30 cellular contexts compared by ENCODE assay signal in the genomic region with DNA sequence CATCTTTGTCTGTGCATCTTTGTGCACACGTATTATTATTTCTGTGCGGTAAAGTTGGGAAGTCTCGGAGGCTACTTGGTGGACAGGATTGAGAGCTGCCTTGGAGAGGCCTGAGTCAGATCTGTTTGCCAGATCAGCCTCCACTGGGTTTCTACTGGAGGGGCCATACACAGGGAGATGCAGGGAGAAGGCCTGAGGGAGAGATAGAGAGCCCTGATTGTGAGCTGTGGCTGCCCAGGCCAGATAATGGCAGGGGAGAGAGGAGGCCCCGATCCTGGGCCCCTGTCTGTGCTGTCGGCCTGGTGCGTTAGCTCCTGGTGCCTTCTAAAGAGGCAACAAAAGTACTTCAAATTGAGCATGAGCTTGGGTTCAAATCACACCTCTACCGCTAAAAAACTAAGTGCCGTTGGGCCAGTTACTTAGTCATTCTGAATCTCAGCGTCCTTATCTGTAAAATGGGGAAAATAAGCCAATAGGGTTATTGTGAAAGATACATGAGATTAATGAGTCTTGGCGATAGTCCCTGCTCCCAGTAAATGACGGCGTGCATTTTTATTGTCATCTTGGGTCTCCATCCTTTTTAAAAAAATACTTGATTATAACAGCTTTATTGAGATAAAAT. TPM values are rescaled to one million over a fixed set of nuclear protein-coding genes. Genes with fewer than 3 reads are reported as not detected.
DNase-seq lines count a peak whose midpoint lies in the region; FAIRE-seq and TF ChIP-seq lines count a peak whose summit lies in the region.
"Had no signal": no experiment of that assay in that cellular context is flagged by ENCODE, and none has a peak within 500 bp of the region (broad histone marks: within the 10 kb centered on the region; RNA-seq: fewer than 3 reads in every experiment).

No MANE protein-coding gene starts in this region.

- WGBS in H1 (ENCODE audit: extremely low coverage in 1 of 2, insufficient coverage in 1 of 2, insufficient read length in 1 of 2, insufficient replicate concordance in 2 of 2, low coverage in 1 of 2, low lambda C conversion rate in 2 of 2, missing lambda C conversion rate in 1 of 2), 2 experiments = 94% methylated on average over 12 of the region's 12 CpGs; no CpG with 5 or more reads in 1 of the 2 experiments
- WGBS in testis, 2 donors = 90 to 92% methylated on average over 7 to 12 of the region's 12 CpGs

- no peak overlapping the region for H2BK120ac ChIP-seq in H1 (replicated peaks; ENCODE audit: low read depth, low read length)

- no peak overlapping the region for H3K56ac ChIP-seq in H1 (replicated peaks; ENCODE audit: insufficient read length, low read depth, low read length)

- H3K27ac ChIP-seq in HEK293 (ENCODE audit: extremely low read depth, low read depth, low read length) (peak overlapping the region; percentile 72), RWPE1 (peak overlapping the region; percentile 38; the same call in 1 of the 2 replicates), H1 (ENCODE audit: low read depth, low read length) (no peak overlapping the region), testis (no peak overlapping the region), coronary artery (no peak overlapping the region)
- no peak overlapping the region for H3K27ac ChIP-seq in CD4-positive, alpha-beta memory T cell (ENCODE audit: low read depth, low read length)
- H3K27ac ChIP-seq: colonic mucosa, epithelial cell of prostate, left lung, psoas muscle, sigmoid colon, transverse colon had no signal

- TF ChIP-seq POLR2A in H1 (IDR thresholded peaks at IDR 0.05; ENCODE audit: control extremely low read depth in 1 of 2, low read depth in 2 of 2, low read length in 2 of 2) (no peak), testis (IDR thresholded peaks at IDR 0.05) (no peak)

- no peak overlapping the region; the same call in 1 of the 2 replicates for H2BK20ac ChIP-seq in H1 (ENCODE audit: low read length)

- H3K27me3 ChIP-seq in H1 (replicated peaks in 1 of 4; ENCODE audit: control insufficient read depth in 3 of 4, extremely low read depth in 1 of 4, insufficient read depth in 3 of 4, low read length in 3 of 4) (no peaks in the 10 kb centered on the region), neuron (ENCODE audit: insufficient read depth, low read length) (no peaks in the 10 kb centered on the region), testis (no peaks in the 10 kb centered on the region)
- no peaks in the 10 kb centered on the region for H3K27me3 ChIP-seq in CD4-positive, alpha-beta memory T cell (ENCODE audit: insufficient read depth, low read length)
- H3K27me3 ChIP-seq: BLaER1 treated with 17β-estradiol and CSF1 and Interleukin-3, amounts not matched to agents 10 nM and 100 nM; colonic mucosa; left lung; MG63; sigmoid colon; transverse colon had no signal

- POLR2A ChIA-PET in HEK293 (lab: Yijun Ruan, JAX) = no interaction called here
- POLR2A ChIA-PET in RWPE1 (lab: Yijun Ruan, JAX; ENCODE audit: low non-redundant PET) = no interaction called here
- POLR2A ChIA-PET in H1 (lab: Charles Lee; ENCODE audit: partially characterized antibody) = no interaction called here
- POLR2A ChIA-PET in CD4-positive, alpha-beta memory T cell (lab: Charles Lee; ENCODE audit: partially characterized antibody) = interaction anchor here (1.0 kb wide), 1 partner anchor 36 kb away, joined by 3 read pairs; no protein-coding TSS in a partner anchor

- H3K9ac ChIP-seq in H1 (replicated peaks in 1 of 4; ENCODE audit: extremely low read depth in 1 of 4, low read depth in 3 of 4, low read length in 3 of 4) = no peak overlapping the region

- H2AFZ ChIP-seq in H1 (ENCODE audit: low read length) (peak overlapping the region; percentile 18; the same call in 1 of the 2 replicates), neuron (ENCODE audit: low read depth, low read length) (peak overlapping the region; percentile 29)

- H3K79me2 ChIP-seq in H1 (ENCODE audit: control insufficient read depth in 1 of 2, insufficient read depth in 2 of 2, low read length in 2 of 2) = no peaks in the 10 kb centered on the region

- H2BK15ac ChIP-seq in H1 (ENCODE audit: low read length) = no peak overlapping the region

- FAIRE-seq in H1 (lab: Jason Lieb, UNC) = no peak

- no peak overlapping the region for H3K27ac Mint-ChIP-seq in CD4-positive, alpha-beta memory T cell
- H3K27ac Mint-ChIP-seq: activated CD4-positive, alpha-beta T cell treated with anti-CD3 and anti-CD28 coated beads for 36 hours; activated naive CD4-positive, alpha-beta T cell treated with anti-CD3 and anti-CD28 coated beads for 36 hours had no signal

- no peaks in the 10 kb centered on the region for H3K79me1 ChIP-seq in H1 (ENCODE audit: low read depth, low read length)

- H3K4me1 ChIP-seq in HEK293 (ENCODE audit: control insufficient read depth, insufficient read depth, low read length) (no peaks in the 10 kb centered on the region; the same call in 1 of the 2 replicates), H1 (replicated peaks in 1 of 4; ENCODE audit: control insufficient read depth in 3 of 4, insufficient read depth in 4 of 4, low read length in 3 of 4) (peaks cover 0 to 2% (median 0%) of the 10 kb centered on the region in 4 experiments; a peak in 1 of 7 replicates), neuron (ENCODE audit: insufficient read depth, low read length) (peaks cover 6% of the 10 kb centered on the region), testis (no peaks in the 10 kb centered on the region)
- peaks cover 8% of the 10 kb centered on the region for H3K4me1 ChIP-seq in CD4-positive, alpha-beta memory T cell (ENCODE audit: insufficient read depth, low read length)
- H3K4me1 ChIP-seq: colonic mucosa, left lung, psoas muscle, sigmoid colon, transverse colon had no signal

- H2BK5ac ChIP-seq in H1 (ENCODE audit: low read depth, low read length) = peak overlapping the region; percentile 90; the same call in 1 of the 2 replicates

- intact Hi-C loops in testis (cut with DNase I; ENCODE audit: low total_unique reads) = no loop called here
- intact Hi-C loops in CD4-positive, alpha-beta memory T cell (cut with micrococcal nuclease) = no loop called here

- H3K4ac ChIP-seq in H1 (replicated peaks; ENCODE audit: insufficient read length, low read depth, low read length) = no peak overlapping the region

- no peak overlapping the region for H3K4me3 ChIP-seq in HEK293 (ENCODE audit: low read depth, low read length)
- no peak overlapping the region for H3K4me3 ChIP-seq in H1 (ENCODE audit: extremely low read depth in 1 of 4, insufficient read depth in 2 of 4, low read depth in 3 of 4, low read length in 4 of 4)
- H3K4me3 ChIP-seq in neuron (ENCODE audit: low read length) = no peak overlapping the region
- H3K4me3 ChIP-seq in testis = no peak overlapping the region
- H3K4me3 ChIP-seq in coronary artery = no peak overlapping the region
- no peak overlapping the region for H3K4me3 ChIP-seq in CD4-positive, alpha-beta memory T cell (ENCODE audit: low read length in 2 of 2)
- H3K4me3 ChIP-seq: BLaER1 treated with 17β-estradiol and CSF1 and Interleukin-3, amounts not matched to agents 10 nM and 100 nM; colonic mucosa; left lung; MG63; psoas muscle; sigmoid colon; transverse colon had no signal

- H2BK12ac ChIP-seq in H1 (ENCODE audit: low read depth, low read length) = no peak overlapping the region

- H4K20me1 ChIP-seq in H1 (replicated peaks in 1 of 2; ENCODE audit: control insufficient read depth in 1 of 2, insufficient read depth in 2 of 2, low read length in 2 of 2) = no peaks in the 10 kb centered on the region
- H4K20me1 ChIP-seq: BLaER1 treated with 17β-estradiol and CSF1 and Interleukin-3, amounts not matched to agents 10 nM and 100 nM had no signal

- H3K36me3 Mint-ChIP-seq in CD4-positive, alpha-beta memory T cell = no peaks in the 10 kb centered on the region

- DNase-seq in RWPE1 (ENCODE audit: low spot score) (no peak), H1 (ENCODE audit: low read depth in 1 of 2, low spot score in 2 of 2) (no peak), testis (no peak), coronary artery (ENCODE audit: low spot score) (no peak), Kasumi-1 (lab: John Stamatoyannopoulos, UW) (no peak)
- no peak for DNase-seq in CD4-positive, alpha-beta memory T cell
- DNase-seq: activated CD4-positive, alpha-beta T cell treated with anti-CD3 and anti-CD28 coated beads for 36 hours; activated CD8-positive, alpha-beta T cell treated with anti-CD3 and anti-CD28 coated beads, Interleukin-2, amount 10 ng/mL, durations not matched to agents 7 days and 5 days; activated naive CD4-positive, alpha-beta T cell treated with anti-CD3 and anti-CD28 coated beads for 36 hours; colonic mucosa; COR-L47; effector CD8-positive, alpha-beta T cell; hypothalamus; left lung; MG63; NCI-H1105; NCI-H187; NCI-H2171 treated with DMSO at 0.1 percent for 48 hours; NCI-H510A; nucleus accumbens; psoas muscle; sigmoid colon; stimulated activated CD4-positive, alpha-beta T cell treated with anti-CD3 and anti-CD28 coated beads, Interleukin-4, amount 100 ng/mL, for 24 hours; transverse colon had no signal

- no peak for TF ChIP-seq EP300 in H1 (IDR thresholded peaks at IDR 0.05; ENCODE audit: borderline replicate concordance in 1 of 2, low read depth in 2 of 2, low read length in 2 of 2)

- H3K27me3 Mint-ChIP-seq in CD4-positive, alpha-beta memory T cell = no peaks in the 10 kb centered on the region
- H3K27me3 Mint-ChIP-seq: activated CD4-positive, alpha-beta T cell treated with anti-CD3 and anti-CD28 coated beads for 36 hours had no signal

- CTCF ChIA-PET in HEK293 (lab: Yijun Ruan, JAX) = interaction anchor here (0.5 to 0.9 kb wide), 2 partner anchors 20 to 50 kb away, joined by 3 to 4 read pairs; no protein-coding TSS in a partner anchor
- CTCF ChIA-PET in RWPE1 (lab: Yijun Ruan, JAX) = interaction anchor here (0.6 to 1.0 kb wide), 5 partner anchors 54 to 489 kb away, joined by 3 to 6 read pairs (median 4); no protein-coding TSS in a partner anchor
- CTCF ChIA-PET in H1 (lab: Charles Lee; ENCODE audit: partially characterized antibody) = interaction anchor here (0.7 to 9.0 kb wide), 8 partner anchors 36 to 612 kb away, joined by 3 to 146 read pairs (median 3); no protein-coding TSS in a partner anchor
- CTCF ChIA-PET in CD4-positive, alpha-beta memory T cell (lab: Charles Lee; ENCODE audit: partially characterized antibody) = interaction anchor here (0.6 to 1.5 kb wide), 4 partner anchors 29 to 74 kb away, joined by 3 read pairs; no protein-coding TSS in a partner anchor

- no peak overlapping the region for H4K8ac ChIP-seq in H1 (ENCODE audit: extremely low read depth, insufficient read depth, low read length)

- H3K36me3 ChIP-seq in HEK293 (ENCODE audit: control insufficient read depth in 2 of 2, insufficient read depth in 1 of 2, low read length in 2 of 2) = no peaks in the 10 kb centered on the region
- H3K36me3 ChIP-seq in H1 (ENCODE audit: control insufficient read depth in 2 of 4, insufficient read depth in 4 of 4, low read length in 3 of 4) = no peaks in the 10 kb centered on the region
- no peaks in the 10 kb centered on the region for H3K36me3 ChIP-seq in neuron (ENCODE audit: insufficient read depth, low read length)
- H3K36me3 ChIP-seq in testis (ENCODE audit: low read depth, missing control alignments) = no peaks in the 10 kb centered on the region
- no peaks in the 10 kb centered on the region for H3K36me3 ChIP-seq in CD4-positive, alpha-beta memory T cell (ENCODE audit: insufficient read depth, low read length)
- H3K36me3 ChIP-seq: BLaER1 treated with 17β-estradiol and CSF1 and Interleukin-3, amounts not matched to agents 10 nM and 100 nM; colonic mucosa; left lung; MG63; sigmoid colon; transverse colon had no signal

- no peak overlapping the region for H2AK5ac ChIP-seq in H1 (ENCODE audit: low read depth, low read length)

- no peaks in the 10 kb centered on the region for H3K9me3 Mint-ChIP-seq in CD4-positive, alpha-beta memory T cell
- H3K9me3 Mint-ChIP-seq: activated naive CD4-positive, alpha-beta T cell treated with anti-CD3 and anti-CD28 coated beads for 36 hours had no signal

- no peaks in the 10 kb centered on the region; the same call in 1 of the 2 replicates for H3K23me2 ChIP-seq in H1 (ENCODE audit: low read depth, low read length)

- TF ChIP-seq CTCF in HEK293 (tag by site-specific recombination; IDR thresholded peaks at IDR 0.05) = no peak
- TF ChIP-seq CTCF in RWPE1 (conservative IDR thresholded peaks at IDR 0.05; ENCODE audit: low read depth) = no peak
- no peak for TF ChIP-seq CTCF in H1 (IDR thresholded peaks at IDR 0.05; ENCODE audit: control extremely low read depth in 1 of 3, insufficient read depth in 1 of 3, low read depth in 1 of 3, low read length in 3 of 3)
- no peak for TF ChIP-seq CTCF in testis (IDR thresholded peaks at IDR 0.05)
- no peak for TF ChIP-seq CTCF in coronary artery (IDR thresholded peaks at IDR 0.05)

- H3K9me3 ChIP-seq in HEK293 (ENCODE audit: control insufficient read depth, insufficient read depth, low read depth, low read length) (no peaks in the 10 kb centered on the region), H1 (ENCODE audit: insufficient read depth in 2 of 2, low read depth in 1 of 2, low read length in 1 of 2) (no peaks in the 10 kb centered on the region), neuron (ENCODE audit: low read length) (no peaks in the 10 kb centered on the region), testis (no peaks in the 10 kb centered on the region)
- H3K9me3 ChIP-seq in CD4-positive, alpha-beta memory T cell (ENCODE audit: control insufficient read depth in 1 of 2, low read length in 2 of 2) = no peaks in the 10 kb centered on the region
- H3K9me3 ChIP-seq: colonic mucosa, left lung, MG63, sigmoid colon, transverse colon had no signal

- no peak overlapping the region for H4K5ac ChIP-seq in H1 (ENCODE audit: insufficient read length, low read depth, low read length)

- H4K91ac ChIP-seq in H1 (replicated peaks; ENCODE audit: insufficient read length, low read length) = no peak overlapping the region

- no peak overlapping the region for H3K18ac ChIP-seq in H1 (ENCODE audit: extremely low read depth, low read length)

- no peak overlapping the region for H3K4me2 ChIP-seq in H1 (ENCODE audit: insufficient read depth in 1 of 2, low read depth in 2 of 2, low read length in 2 of 2)

- no peak overlapping the region for H3K23ac ChIP-seq in H1 (ENCODE audit: insufficient read length)

- H3K14ac ChIP-seq in H1 (ENCODE audit: insufficient read length) = no peak overlapping the region

- H3K4me1 Mint-ChIP-seq in CD4-positive, alpha-beta memory T cell = peaks cover 0 to 7% (median 2%) of the 10 kb centered on the region in 4 donors
- H3K4me1 Mint-ChIP-seq: activated CD4-positive, alpha-beta T cell treated with anti-CD3 and anti-CD28 coated beads for 36 hours had no signal

- no peak overlapping the region for H3K4me3 Mint-ChIP-seq in CD4-positive, alpha-beta memory T cell
- H3K4me3 Mint-ChIP-seq: activated CD4-positive, alpha-beta T cell treated with anti-CD3 and anti-CD28 coated beads for 36 hours; activated CD8-positive, alpha-beta T cell treated with anti-CD3 and anti-CD28 coated beads, Interleukin-2, amount 10 ng/mL, durations not matched to agents 7 days and 5 days; activated naive CD4-positive, alpha-beta T cell treated with anti-CD3 and anti-CD28 coated beads for 36 hours had no signal

- no peak for TF ChIP-seq RAD21 in H1 (IDR thresholded peaks at IDR 0.05 in 1 of 2, conservative IDR thresholded peaks at IDR 0.05 in 1 of 2; ENCODE audit: low read depth in 2 of 2, low read length in 2 of 2)

RNA-seq across cellular contexts. Expression of gene ADA, which starts 27.6 kb away (rescaled TPM):
- total RNA-seq in H1 (2021; fragmentation: NEBNext Ultra II Directional; extraction: Animal tissue kit (Norgen Biotek cat#: 25700)) = 19.5 and 19.9 TPM in 2 replicates
- 32.8 and 33.9 TPM in 2 replicates for polyA plus RNA-seq in H1 (2011; rRNA removed)
- 39.6 TPM for polyA plus RNA-seq in H1 (2011; cell fraction: cytosol; rRNA removed)
- polyA plus RNA-seq in H1 (2011; cell fraction: nucleus; rRNA removed) = 34.6 TPM
- 17.2 to 32.7 TPM (median 27.5 TPM) in 4 replicates for polyA plus RNA-seq in H1 (2012, experiment 1 of 2)
- polyA plus RNA-seq in H1 (2012, experiment 2 of 2) = 29.3 TPM
- polyA plus RNA-seq in H1 (2013, experiment 1 of 2) = 16.4 TPM
- 15.0 TPM for polyA plus RNA-seq in H1 (2013, experiment 2 of 2)
- 18.1 and 23.1 TPM in 2 replicates for polyA minus RNA-seq in H1 (2011; rRNA and poly(A)+ RNA removed)
- polyA minus RNA-seq in H1 (2011; cell fraction: cytosol; rRNA and poly(A)+ RNA removed) = 12.4 TPM
- 11.7 TPM for polyA minus RNA-seq in H1 (2011; cell fraction: nucleus; rRNA and poly(A)+ RNA removed)
- total RNA-seq in testis = 10 to 100 TPM; 10.0 to 11.2 TPM
- polyA plus RNA-seq in testis (ENCODE audit: insufficient read depth, low read depth, low replicate concordance) = 8.2 TPM
- 10 to 100 TPM; 28.4 to 31.0 TPM for total RNA-seq in CD4-positive, alpha-beta memory T cell
- polyA plus RNA-seq in CD4-positive, alpha-beta memory T cell = 10 to 100 TPM; 48.6 to 64.3 TPM
- total RNA-seq: HT-29 had no signal

RNA-seq across cellular contexts. Expression of gene CCN5, which starts 36.1 kb away (rescaled TPM):
- total RNA-seq in H1 (2021; fragmentation: NEBNext Ultra II Directional; extraction: Animal tissue kit (Norgen Biotek cat#: 25700)) = not detected in 2 replicates
- polyA plus RNA-seq in H1 (2011; rRNA removed) (not detected in 2 replicates), testis (ENCODE audit: insufficient read depth, low read depth, low replicate concordance) (52.0 TPM)
- polyA plus RNA-seq in H1 (2011; cell fraction: cytosol; rRNA removed) = not detected
- polyA plus RNA-seq in H1 (2011; cell fraction: nucleus; rRNA removed) = not detected
- 0.07 TPM in 1 of 4 replicates, not detected in the others for polyA plus RNA-seq in H1 (2012, experiment 1 of 2)
- polyA plus RNA-seq in H1 (2012, experiment 2 of 2) = 0.10 TPM
- not detected for polyA plus RNA-seq in H1 (2013, experiment 1 of 2)
- polyA plus RNA-seq in H1 (2013, experiment 2 of 2) = not detected
- polyA minus RNA-seq in H1 (2011; rRNA and poly(A)+ RNA removed) = not detected in 2 replicates
- 6.5 TPM for polyA minus RNA-seq in H1 (2011; cell fraction: cytosol; rRNA and poly(A)+ RNA removed)
- 2.2 TPM for polyA minus RNA-seq in H1 (2011; cell fraction: nucleus; rRNA and poly(A)+ RNA removed)
- total RNA-seq in testis = 100 to 1,000 TPM in 1 of 2 donors, 10 to 100 TPM in 1; 37.0 to 152 TPM
- not detected for total RNA-seq in CD4-positive, alpha-beta memory T cell
- polyA plus RNA-seq in CD4-positive, alpha-beta memory T cell = not detected
- total RNA-seq: activated CD4-positive, alpha-beta T cell treated with anti-CD3 and anti-CD28 coated beads for 36 hours; activated CD8-positive, alpha-beta T cell treated with anti-CD3 and anti-CD28 coated beads, Interleukin-2, amount 10 ng/mL, durations not matched to agents 7 days and 5 days; activated naive CD4-positive, alpha-beta T cell treated with anti-CD3 and anti-CD28 coated beads for 36 hours; HT-29; T-helper 2 cell treated with Interferon-gamma antibody and Interleukin-4, amounts not matched to agents 100 ng/mL and 5 ng/mL, for 36 hours had no signal

Comparison
In these comparisons a context has a peak if more than half of its experiments do, and no peak if none do; other contexts are left out.
1. H3K27ac ChIP-seq: peak in HEK293 (single experiment) and RWPE1 (single experiment); none in H1 (single experiment), testis (0 of 2), coronary artery (0 of 2) and CD4-positive, alpha-beta memory T cell (single experiment).
2. RNA of gene CCN5, which starts 36.1 kb away (total RNA-seq): 37.0 to 152 TPM in testis; not detected in H1 and not detected in CD4-positive, alpha-beta memory T cell; every median in the first group is over 10 times any median in the second.